ENCODE assay signal across 17 cellular contexts in genomic region chr13:110246530-110246929, GRCh38.
DNase-seq lines count a peak whose midpoint lies in the region; ATAC-seq, FAIRE-seq and TF ChIP-seq lines count a peak whose summit lies in the region.
"Had no signal": no experiment of that assay in that cellular context is flagged by ENCODE, and none has a peak within 500 bp of the region (broad histone marks: within the 10 kb centered on the region; RNA-seq: fewer than 3 reads in every experiment).

No MANE protein-coding gene starts in this region.

- no peak for ATAC-seq in aorta (ENCODE audit: low FRiP score)
- ATAC-seq: HCT116 had no signal

- no peak overlapping the region for H3K4me3 ChIP-seq in adrenal gland
- H3K4me3 ChIP-seq in keratinocyte (ENCODE audit: control insufficient read depth in 2 of 3, extremely low read depth in 1 of 3, insufficient read depth in 2 of 3, low read depth in 1 of 3, low read length in 3 of 3), result no peak overlapping the region
- no peak overlapping the region for H3K4me3 ChIP-seq in skeletal muscle tissue (ENCODE audit: low read length in 3 of 3)
- H3K4me3 ChIP-seq in aorta (ENCODE audit: low read length in 2 of 2), result no peak overlapping the region
- H3K4me3 ChIP-seq: BLaER1, lower lobe of right lung had no signal

- TF ChIP-seq CTCF in adrenal gland (IDR thresholded peaks at IDR 0.05) (no peak), keratinocyte (optimal IDR thresholded peaks at IDR 0.05 in 1 of 3, IDR thresholded peaks at IDR 0.05 in 1 of 3, conservative IDR thresholded peaks at IDR 0.05 in 1 of 3; ENCODE audit: extremely low read depth in 1 of 3, insufficient read depth in 2 of 3, low read length in 3 of 3) (no peak)

- H3K36me3 ChIP-seq in adrenal gland (replicated peaks in 1 of 2) (no peaks in the 10 kb centered on the region), keratinocyte (ENCODE audit: control insufficient read depth in 2 of 2, extremely low read depth in 1 of 2, insufficient read depth in 2 of 2, low read length in 2 of 2) (peaks cover 0 to 5% of the 10 kb centered on the region in 2 experiments), skeletal muscle tissue (ENCODE audit: control insufficient read depth in 3 of 3, insufficient read depth in 3 of 3, low read length in 3 of 3) (no peaks in the 10 kb centered on the region), aorta (ENCODE audit: control insufficient read depth in 1 of 2, insufficient read depth in 2 of 2, low read length in 1 of 2) (no peaks in the 10 kb centered on the region)
- H3K36me3 ChIP-seq: BLaER1 had no signal

- H3K9me1 ChIP-seq in keratinocyte (ENCODE audit: control insufficient read depth, extremely low read depth, insufficient read depth, low read length), result no peaks in the 10 kb centered on the region

- dilution Hi-C loops in keratinocyte (cut with MboI; ENCODE audit: extremely low pct_ligation_motif_present, low sequenced_read_pairs), result no loop called here

- no peak overlapping the region for H3K4me2 ChIP-seq in keratinocyte (ENCODE audit: control insufficient read depth, extremely low read depth, insufficient read depth, low read depth, low read length)
- H3K4me2 ChIP-seq: BLaER1 had no signal

- intact Hi-C loops in adrenal gland (cut with DNase I), result loop anchor here in 1 of 2 donors (10.0 kb wide), 1 partner anchor 58 kb away; the partner anchor contains the start of genes COL4A1 and COL4A2
- intact Hi-C loops in aorta (cut with DNase I), result loop anchor here (5.0 to 10.0 kb wide), 2 partner anchors 168 to 171 kb away; no protein-coding TSS in a partner anchor

- WGBS in adrenal gland, 4 donors, result 55 to 72% (median 63%) methylated on average over 4 to 5 of the region's 5 CpGs
- WGBS in aorta, 2 donors, result 46 to 47% methylated on average over 5 of the region's 5 CpGs

- no peak overlapping the region for H2AFZ ChIP-seq in keratinocyte (ENCODE audit: control insufficient read depth, low read length)

- peak; percentile 36 for FAIRE-seq in keratinocyte (lab: Jason Lieb, UNC)
- FAIRE-seq: endometrium had no signal

- H3K27ac ChIP-seq in adrenal gland, result peak overlapping the region in 3 of 5 donors; percentile 18 to 92 (median 36)
- no peak overlapping the region for H3K27ac ChIP-seq in keratinocyte (ENCODE audit: control insufficient read depth, insufficient read depth, low read length)
- peak overlapping the region; percentile 54 for H3K27ac ChIP-seq in skeletal muscle tissue (ENCODE audit: low read depth, low read length)
- H3K27ac ChIP-seq in aorta (ENCODE audit: low read depth in 1 of 2, low read length in 2 of 2), result peak overlapping the region in 1 of 2 donors; percentile 93
- H3K27ac ChIP-seq: BLaER1, HL-60, lower lobe of right lung had no signal

- H3K79me2 ChIP-seq in keratinocyte (ENCODE audit: control insufficient read depth, insufficient read depth, low read length), result peaks cover 4% of the 10 kb centered on the region

- no peaks in the 10 kb centered on the region for H4K20me1 ChIP-seq in keratinocyte (ENCODE audit: control insufficient read depth, extremely low read depth, insufficient read depth, low read length)
- H4K20me1 ChIP-seq: BLaER1 had no signal

- H3K9me3 ChIP-seq in adrenal gland (replicated peaks in 1 of 3), result no peaks in the 10 kb centered on the region
- H3K9me3 ChIP-seq in keratinocyte (ENCODE audit: control insufficient read depth, low read depth, low read length), result no peaks in the 10 kb centered on the region
- no peaks in the 10 kb centered on the region for H3K9me3 ChIP-seq in skeletal muscle tissue (ENCODE audit: control insufficient read depth in 3 of 3, low read length in 3 of 3)
- no peaks in the 10 kb centered on the region for H3K9me3 ChIP-seq in aorta (ENCODE audit: control insufficient read depth, low read length)
- H3K9me3 ChIP-seq: BLaER1, lower lobe of right lung had no signal

- H3K27me3 ChIP-seq in adrenal gland (no peaks in the 10 kb centered on the region), keratinocyte (ENCODE audit: control insufficient read depth, extremely low read depth, insufficient read depth, low read length) (no peaks in the 10 kb centered on the region), skeletal muscle tissue (ENCODE audit: control insufficient read depth in 3 of 3, insufficient read depth in 3 of 3, low read length in 3 of 3) (peaks cover 0 to 6% (median 0%) of the 10 kb centered on the region in 3 donors), aorta (ENCODE audit: control insufficient read depth in 1 of 2, insufficient read depth in 2 of 2, low read length in 1 of 2) (no peaks in the 10 kb centered on the region)
- H3K27me3 ChIP-seq: BLaER1 had no signal

- peaks cover 0 to 39% of the 10 kb centered on the region in 2 donors for H3K4me1 ChIP-seq in adrenal gland (replicated peaks in 1 of 2)
- H3K4me1 ChIP-seq in keratinocyte (ENCODE audit: control insufficient read depth, extremely low read depth, insufficient read depth, low read length), result peaks cover 16% of the 10 kb centered on the region
- H3K4me1 ChIP-seq in skeletal muscle tissue (ENCODE audit: control insufficient read depth in 3 of 3, insufficient read depth in 3 of 3, low read length in 3 of 3), result peaks cover 35 to 41% (median 38%) of the 10 kb centered on the region in 3 donors
- H3K4me1 ChIP-seq in aorta (ENCODE audit: control insufficient read depth in 1 of 2, insufficient read depth in 2 of 2, low read length in 2 of 2), result peaks cover 4 to 14% of the 10 kb centered on the region in 2 donors

- no peak for TF ChIP-seq POLR2A in adrenal gland (IDR thresholded peaks at IDR 0.05)

- H3K9ac ChIP-seq in keratinocyte (ENCODE audit: control insufficient read depth, extremely low read depth, insufficient read depth, low read length), result no peak overlapping the region
- no peak overlapping the region for H3K9ac ChIP-seq in skeletal muscle tissue (ENCODE audit: low read depth in 1 of 3, low read length in 3 of 3)
- H3K9ac ChIP-seq: BLaER1 had no signal

- DNase-seq in EL, result peak; percentile 14
- peak in 1 of 7 donors; percentile 54 for DNase-seq in adrenal gland
- DNase-seq in keratinocyte (ENCODE audit: low read depth, low spot score), result no peak
- no peak for DNase-seq in aorta
- DNase-seq in DMS79 (lab: John Stamatoyannopoulos, UW), result no peak
- no peak for DNase-seq in cerebellar cortex (ENCODE audit: low spot score)
- no peak for DNase-seq in NCI-H1930 (lab: John Stamatoyannopoulos, UW)
- DNase-seq: activated naive CD4-positive, alpha-beta T cell; DMS53; Karpas-422; lower lobe of right lung; NCI-H1694 had no signal
